Comparison of ENCODE assay signal across 8 cellular contexts in genomic region chr5:66144074-66144798, GRCh38. TPM values are rescaled to one million over a fixed set of nuclear protein-coding genes. Genes with fewer than 3 reads are reported as not detected.
DNase-seq lines count a peak whose midpoint lies in the region; ATAC-seq and TF ChIP-seq lines count a peak whose summit lies in the region.

SREK1 (plus strand) TSS chr5:66144300; CDS start chr5:66144377, 77 bp downstream.

- peak within 1 kb of the TSS; percentile 90 for H3K9ac ChIP-seq in Loucy (ENCODE audit: low read depth, low read length, poor library complexity, severe bottlenecking)

- H2AFZ ChIP-seq in Loucy (ENCODE audit: low read length): peak within 1 kb of the TSS; percentile 89

- H3K36me3 ChIP-seq in H7 (replicated peaks; ENCODE audit: control insufficient read depth, insufficient read depth, low read length): no peaks in the 10 kb centered on the region
- no peaks in the 10 kb centered on the region for H3K36me3 ChIP-seq in Loucy (ENCODE audit: insufficient read depth, low read length)

- H3K4me3 Mint-ChIP-seq in natural killer cell treated with Interleukin-12 subunit alpha and Interleukin-12 subunit beta and Interleukin-15 and Interleukin-18, amount 100 ng/mL, for 72 hours: peak within 1 kb of the TSS; percentile 93

- peak; percentile 98 for DNase-seq in ELF-1 (ENCODE audit: low read depth, low spot score)
- DNase-seq in H7: peak; percentile 93
- peak; percentile 84 to 89 for DNase-seq in SHP77 (lab: John Stamatoyannopoulos, UW)
- peak; percentile 81 for DNase-seq in activated effector memory CD4-positive, alpha-beta T cell treated with Interleukin-2 at 50 U/mL for 16 hours
- DNase-seq in fibroblast of pulmonary artery (ENCODE audit: low read depth): peak; percentile 95
- DNase-seq in natural killer cell treated with Interleukin-12 subunit alpha and Interleukin-12 subunit beta and Interleukin-15 and Interleukin-18, amount 100 ng/mL, for 72 hours (ENCODE audit: low spot score): peak; percentile 88
- peak; percentile 85 for DNase-seq in stimulated activated naive CD4-positive, alpha-beta T cell treated with Interleukin-2 at 50 U/mL for 16 hours (lab: John Stamatoyannopoulos, UW)

- no peaks in the 10 kb centered on the region for H3K9me2 ChIP-seq in Loucy (replicated peaks; ENCODE audit: low read depth, low read length)

- H3F3A ChIP-seq in Loucy (ENCODE audit: low read depth): no peaks in the 10 kb centered on the region

- no peaks in the 10 kb centered on the region for H3K36me3 Mint-ChIP-seq in natural killer cell treated with Interleukin-12 subunit alpha and Interleukin-12 subunit beta and Interleukin-15 and Interleukin-18, amount 100 ng/mL, for 72 hours

- no peak for TF ChIP-seq CTCF in Loucy (conservative IDR thresholded peaks at IDR 0.05; ENCODE audit: low read length)
- TF ChIP-seq CTCF in fibroblast of pulmonary artery (IDR thresholded peaks at IDR 0.05; ENCODE audit: low read length, missing control alignments): no peak

- no peaks in the 10 kb centered on the region for H3K27me3 ChIP-seq in H7 (ENCODE audit: control insufficient read depth, insufficient read depth, low read length)
- H3K27me3 ChIP-seq in Loucy (ENCODE audit: insufficient read depth, low read length, poor library complexity, severe bottlenecking): no peaks in the 10 kb centered on the region

- H3K9me3 Mint-ChIP-seq in natural killer cell treated with Interleukin-12 subunit alpha and Interleukin-12 subunit beta and Interleukin-15 and Interleukin-18, amount 100 ng/mL, for 72 hours: no peaks in the 10 kb centered on the region

- peak within 1 kb of the TSS; percentile 91 for H3K4me2 ChIP-seq in Loucy (ENCODE audit: low read depth, low read length, poor library complexity, severe bottlenecking)

- ATAC-seq in natural killer cell treated with Interleukin-12 subunit alpha and Interleukin-12 subunit beta and Interleukin-15 and Interleukin-18, amount 100 ng/mL, for 72 hours: peak; percentile 94

- peaks cover 12 to 19% of the 10 kb centered on the region in 2 donors for H3K4me1 Mint-ChIP-seq in natural killer cell treated with Interleukin-12 subunit alpha and Interleukin-12 subunit beta and Interleukin-15 and Interleukin-18, amount 100 ng/mL, for 72 hours (ENCODE audit: low read depth in 2 of 2)

- peak within 1 kb of the TSS; percentile 99 for H3K27ac Mint-ChIP-seq in natural killer cell treated with Interleukin-12 subunit alpha and Interleukin-12 subunit beta and Interleukin-15 and Interleukin-18, amount 100 ng/mL, for 72 hours

- peaks cover 47% of the 10 kb centered on the region for H3K79me2 ChIP-seq in Loucy (ENCODE audit: insufficient read depth, low read length)

- H3K9me3 ChIP-seq in Loucy (ENCODE audit: insufficient read depth, low read depth, low read length): no peaks in the 10 kb centered on the region

- H4K20me1 ChIP-seq in Loucy (ENCODE audit: insufficient read depth, low read length, poor library complexity, severe bottlenecking): peaks cover 26% of the 10 kb centered on the region

- H3K4me1 ChIP-seq in Loucy (ENCODE audit: insufficient read depth, low read length, poor library complexity, severe bottlenecking): peaks cover 34% of the 10 kb centered on the region

- H3K4me3 ChIP-seq in H7 (ENCODE audit: insufficient read depth, low read depth, low read length) (peak within 1 kb of the TSS; percentile 95), Loucy (ENCODE audit: low read length, poor library complexity, severe bottlenecking) (peak within 1 kb of the TSS; percentile 75), fibroblast of pulmonary artery (replicated peaks; ENCODE audit: low read depth, low read length) (peak within 1 kb of the TSS; percentile 79)

- H3K27me3 Mint-ChIP-seq in natural killer cell treated with Interleukin-12 subunit alpha and Interleukin-12 subunit beta and Interleukin-15 and Interleukin-18, amount 100 ng/mL, for 72 hours: no peaks in the 10 kb centered on the region

RNA-seq across cellular contexts. Expression of gene SREK1, which starts in this region (rescaled TPM):
- total RNA-seq in H7 (2014; rRNA removed; shearing (Covaris generic)): 21.8 and 41.9 TPM in 2 replicates
- 10 to 100 TPM; 74.0 to 92.2 TPM for total RNA-seq in natural killer cell treated with Interleukin-12 subunit alpha and Interleukin-12 subunit beta and Interleukin-15 and Interleukin-18, amount 100 ng/mL, for 72 hours

Comparison
In these comparisons a context has a peak if more than half of its experiments do, and no peak if none do; other contexts are left out.
1. Peak in every context shown above with its lines: DNase-seq, ATAC-seq and H3K4me3 ChIP-seq.